In the genomic region with DNA sequence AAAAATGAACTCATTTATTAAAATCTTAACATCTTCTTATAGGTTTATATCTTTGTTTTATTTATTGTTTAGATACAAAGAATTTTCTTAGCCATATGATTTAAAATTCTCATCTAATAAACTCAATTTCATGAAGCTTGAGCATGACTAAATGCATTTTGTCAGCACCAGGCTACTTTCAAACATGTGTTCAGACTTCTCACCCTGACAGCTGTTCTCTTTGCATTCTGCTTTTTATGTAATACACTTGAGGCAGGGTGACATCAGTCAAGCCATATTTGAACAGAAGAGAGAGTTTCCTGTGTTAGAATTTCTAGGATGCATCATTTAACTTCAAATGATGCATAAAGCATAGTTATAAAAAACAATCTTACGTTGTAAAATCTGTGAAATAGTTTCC, we compare ENCODE assay signal across 17 cellular contexts.
"Had no signal": no experiment of that assay in that cellular context is flagged by ENCODE, and none has a peak within 500 bp of the region (broad histone marks: within the 10 kb centered on the region; RNA-seq: fewer than 3 reads in every experiment).

No MANE protein-coding gene starts in this region.

- H3K4me3 ChIP-seq: esophagus muscularis mucosa, neural progenitor cell, prostate gland, skin epidermis, upper lobe of left lung had no signal

- DNase-seq: activated B cell treated with CpG ODN at 0.5 μM for 24 hours; activated CD4-positive, alpha-beta memory T cell treated with anti-CD3 and anti-CD28 coated beads for 36 hours; activated CD4-positive, alpha-beta T cell treated with anti-CD3 and anti-CD28 coated beads for 4 hours; activated T-cell treated with anti-CD3 and anti-CD28 coated beads for 4 hours; amniotic stem cell; effector CD4-positive, alpha-beta T cell; immature natural killer cell; left ventricle myocardium superior; right cardiac atrium; stimulated activated naive CD8-positive, alpha-beta T cell treated with anti-CD3 and anti-CD28 coated beads, Interleukin-15, amount 100 ng/mL, for 72 hours; upper lobe of left lung had no signal

- H3K27ac Mint-ChIP-seq: activated B cell treated with CpG ODN at 0.5 μM for 24 hours; activated CD4-positive, alpha-beta memory T cell treated with anti-CD3 and anti-CD28 coated beads for 36 hours; activated naive CD8-positive, alpha-beta T cell; immature natural killer cell; memory B cell; neural progenitor cell; stimulated activated naive CD8-positive, alpha-beta T cell treated with anti-CD3 and anti-CD28 coated beads, Interleukin-15, amount 100 ng/mL, for 72 hours had no signal

- H3K36me3 Mint-ChIP-seq: activated CD4-positive, alpha-beta memory T cell treated with anti-CD3 and anti-CD28 coated beads for 36 hours; activated naive CD8-positive, alpha-beta T cell; memory B cell; neural progenitor cell had no signal

- H2AFZ ChIP-seq: neural progenitor cell had no signal

- H3K4me3 Mint-ChIP-seq: activated B cell treated with CpG ODN at 0.5 μM for 24 hours; activated CD4-positive, alpha-beta memory T cell treated with anti-CD3 and anti-CD28 coated beads for 36 hours; activated naive CD8-positive, alpha-beta T cell; immature natural killer cell; memory B cell; neural progenitor cell; stimulated activated naive CD8-positive, alpha-beta T cell treated with anti-CD3 and anti-CD28 coated beads, Interleukin-15, amount 100 ng/mL, for 72 hours had no signal

- H3K36me3 ChIP-seq: esophagus muscularis mucosa, neural progenitor cell, prostate gland, upper lobe of left lung had no signal

- H3K27me3 ChIP-seq: esophagus muscularis mucosa, neural progenitor cell, upper lobe of left lung had no signal

- H3K27me3 Mint-ChIP-seq: activated B cell treated with CpG ODN at 0.5 μM for 24 hours; activated CD4-positive, alpha-beta memory T cell treated with anti-CD3 and anti-CD28 coated beads for 36 hours; activated naive CD8-positive, alpha-beta T cell; memory B cell; stimulated activated naive CD8-positive, alpha-beta T cell treated with anti-CD3 and anti-CD28 coated beads, Interleukin-15, amount 100 ng/mL, for 72 hours had no signal

- H3K27ac ChIP-seq: esophagus muscularis mucosa, neural progenitor cell, prostate gland, skin epidermis, upper lobe of left lung had no signal

- H3K4me1 Mint-ChIP-seq: activated B cell treated with CpG ODN at 0.5 μM for 24 hours; immature natural killer cell; memory B cell; stimulated activated naive CD8-positive, alpha-beta T cell treated with anti-CD3 and anti-CD28 coated beads, Interleukin-15, amount 100 ng/mL, for 72 hours had no signal

- H3K9me3 ChIP-seq: prostate gland had no signal

- H3K4me2 ChIP-seq: neural progenitor cell had no signal

- H3K9ac ChIP-seq: neural progenitor cell had no signal

- H3K4me1 ChIP-seq: esophagus muscularis mucosa, prostate gland, upper lobe of left lung had no signal
